1 cellular context compared by ENCODE assay signal in genomic region chr12:40697566-40698257, GRCh38.
TF ChIP-seq lines count a peak whose summit lies in the region.

No MANE protein-coding gene starts in this region.

TF ChIP-seq in A549, 52 proteins besides CTCF, POLR2A, EP300 and RAD21 (continued from another document):
- TF ChIP-seq USF2 (IDR thresholded peaks at IDR 0.05) (no peak), MYC (IDR thresholded peaks at IDR 0.05; ENCODE audit: borderline replicate concordance, low read length) (no peak)
